In genomic region chr4:152678841-152679240, GRCh38 we compare ENCODE assay signal across 10 cellular contexts. TPM values are rescaled to one million over a fixed set of nuclear protein-coding genes. Genes with fewer than 3 reads are reported as not detected.
DNase-seq lines count a peak whose midpoint lies in the region; ATAC-seq and TF ChIP-seq lines count a peak whose summit lies in the region.
"Had no signal": no experiment of that assay in that cellular context is flagged by ENCODE, and none has a peak within 500 bp of the region (broad histone marks: within the 10 kb centered on the region; RNA-seq: fewer than 3 reads in every experiment).

No MANE protein-coding gene starts in this region.

- no peaks in the 10 kb centered on the region for H4K20me1 ChIP-seq in fibroblast of lung (ENCODE audit: control insufficient read depth, extremely low read depth, insufficient read depth, low read length)

- H3K27ac ChIP-seq in heart right ventricle = peak overlapping the region in 2 of 10 donors; percentile 44 to 86
- H3K27ac ChIP-seq in heart left ventricle = no peak overlapping the region
- peak overlapping the region; percentile 25; the same call in 1 of the 2 replicates for H3K27ac ChIP-seq in RWPE1
- H3K27ac ChIP-seq in fibroblast of lung (ENCODE audit: insufficient read depth, low read length) = no peak overlapping the region

- peak overlapping the region; percentile 90 for H3K27ac Mint-ChIP-seq in type B pancreatic cell

- TF ChIP-seq CTCF in heart right ventricle (IDR thresholded peaks at IDR 0.05) = no peak
- TF ChIP-seq CTCF in heart left ventricle (IDR thresholded peaks at IDR 0.05) = no peak
- no peak for TF ChIP-seq CTCF in RWPE1 (conservative IDR thresholded peaks at IDR 0.05; ENCODE audit: low read depth)
- TF ChIP-seq CTCF in fibroblast of lung (conservative IDR thresholded peaks at IDR 0.05 in 1 of 2, IDR thresholded peaks at IDR 0.05 in 1 of 2; ENCODE audit: low read depth in 1 of 2, low read length in 2 of 2) = no peak
- no peak for TF ChIP-seq CTCF in type B pancreatic cell (conservative IDR thresholded peaks at IDR 0.05)

- H3K4me1 Mint-ChIP-seq in type B pancreatic cell (ENCODE audit: unreplicated experiment) = peaks cover 17% of the 10 kb centered on the region

- H3K36me3 Mint-ChIP-seq in type B pancreatic cell = no peaks in the 10 kb centered on the region

- H3K79me2 ChIP-seq in fibroblast of lung (ENCODE audit: control insufficient read depth, insufficient read depth, low read length) = no peaks in the 10 kb centered on the region

- no peak for TF ChIP-seq POLR2A in heart left ventricle (IDR thresholded peaks at IDR 0.05)

- no peaks in the 10 kb centered on the region for H3K9me3 Mint-ChIP-seq in type B pancreatic cell

- peaks cover 0 to 27% (median 6%) of the 10 kb centered on the region in 9 donors for H3K4me1 ChIP-seq in heart right ventricle
- H3K4me1 ChIP-seq in heart left ventricle = peaks cover 0 to 18% (median 5%) of the 10 kb centered on the region in 12 donors
- peaks cover 3% of the 10 kb centered on the region for H3K4me1 ChIP-seq in fibroblast of lung (ENCODE audit: control insufficient read depth, extremely low read depth, insufficient read depth, low read length)

- intact Hi-C loops in heart right ventricle (cut with DNase I) = no loop called here
- intact Hi-C loops in heart left ventricle (cut with DNase I) = no loop called here

- H2AFZ ChIP-seq in fibroblast of lung (ENCODE audit: low read length) = no peak overlapping the region

- H3K4me3 ChIP-seq in heart right ventricle (peak overlapping the region in 6 of 10 donors; percentile 47 to 62 (median 58)), heart left ventricle (peak overlapping the region in 6 of 12 donors; percentile 51 to 64 (median 58)), fibroblast of lung (replicated peaks in 1 of 4; ENCODE audit: control extremely low read depth in 1 of 4, insufficient read depth in 1 of 4, low read depth in 3 of 4, low read length in 4 of 4) (peak overlapping the region in 2 of 4 experiments; percentile 55 to 86)

- CTCF ChIA-PET in RWPE1 (lab: Yijun Ruan, JAX) = interaction anchor here (0.6 kb wide), 1 partner anchor 754 kb away, joined by 5 read pairs; no protein-coding TSS in a partner anchor

- H3K27me3 Mint-ChIP-seq in type B pancreatic cell = peaks cover 16% of the 10 kb centered on the region

- POLR2A ChIA-PET in RWPE1 (lab: Yijun Ruan, JAX; ENCODE audit: low non-redundant PET) = interaction anchor here (0.7 to 1.1 kb wide), 2 partner anchors 14 to 101 kb away, joined by 3 read pairs; partner anchors contain the start of gene ARFIP1

- peak overlapping the region; percentile 38 for H3K4me2 ChIP-seq in fibroblast of lung (ENCODE audit: extremely low read depth, insufficient read depth, low read length)

- WGBS in heart right ventricle, 2 donors = 83 to 91% methylated on average over 1 of the region's 1 CpG
- WGBS in heart left ventricle, 4 donors = 74 to 94% (median 80%) methylated on average over 1 of the region's 1 CpG

- H3K9me3 ChIP-seq in heart right ventricle (no peaks in the 10 kb centered on the region), heart left ventricle (no peaks in the 10 kb centered on the region), fibroblast of lung (ENCODE audit: control insufficient read depth, insufficient read depth, low read depth, low read length) (no peaks in the 10 kb centered on the region)

- ATAC-seq in heart right ventricle = no peak
- ATAC-seq in heart left ventricle = no peak
- no peak for ATAC-seq in GM18498 (IDR thresholded peaks at IDR 0.05; ENCODE audit: unreplicated experiment)
- no peak for ATAC-seq in GM21737 (IDR thresholded peaks at IDR 0.05; ENCODE audit: unreplicated experiment)

- no peaks in the 10 kb centered on the region for H3K27me3 ChIP-seq in heart right ventricle
- H3K27me3 ChIP-seq in heart left ventricle = no peaks in the 10 kb centered on the region
- no peaks in the 10 kb centered on the region for H3K27me3 ChIP-seq in fibroblast of lung (ENCODE audit: control insufficient read depth, insufficient read depth, low read length)

- H3K4me3 Mint-ChIP-seq in type B pancreatic cell = peak overlapping the region; percentile 91

- H3K9ac ChIP-seq in fibroblast of lung (ENCODE audit: insufficient read depth, low read length) = no peak overlapping the region

- H3K36me3 ChIP-seq in heart right ventricle (peaks cover 0 to 7% (median 0%) of the 10 kb centered on the region in 9 donors), heart left ventricle (no peaks in the 10 kb centered on the region), fibroblast of lung (ENCODE audit: control insufficient read depth, insufficient read depth, low read length) (no peaks in the 10 kb centered on the region)

- no peak for DNase-seq in heart right ventricle
- no peak for DNase-seq in heart left ventricle
- DNase-seq in RWPE1 (ENCODE audit: low spot score) = no peak
- no peak for DNase-seq in fibroblast of lung (ENCODE audit: low read depth in 2 of 2)
- no peak for DNase-seq in type B pancreatic cell (ENCODE audit: extremely low spot score, unreplicated experiment)
- DNase-seq in HK-2 (ENCODE audit: unreplicated experiment) = no peak
- DNase-seq: islet precursor cell, NCI-H524 treated with DMSO at 0.1 percent for 48 hours had no signal

RNA-seq across cellular contexts. Expression of gene TMEM154, which starts 1.0 kb away (rescaled TPM):
- total RNA-seq in heart right ventricle = 1 to 10 TPM; 1.1 to 5.4 (median 2.2) TPM
- polyA plus RNA-seq in heart right ventricle = under 1 TPM; 0.25 to 0.44 TPM
- 1 to 10 TPM; 1.2 to 8.0 (median 1.8) TPM for total RNA-seq in heart left ventricle
- polyA plus RNA-seq in heart left ventricle = under 1 TPM; 0.27 to 0.37 TPM
- total RNA-seq in fibroblast of lung = 0.50 and 0.77 TPM in 2 replicates
- 1.6 and 3.7 TPM in 2 replicates for polyA plus RNA-seq in fibroblast of lung
- polyA plus RNA-seq in fibroblast of lung (2012) = 0.96 and 1.8 TPM in 2 replicates
- polyA minus RNA-seq in fibroblast of lung (ENCODE audit: low replicate concordance) = 1.4 and 3.5 TPM in 2 replicates
- total RNA-seq in type B pancreatic cell (ENCODE audit: low replicate concordance) = 11.1 and 70.9 TPM in 2 replicates
